In genomic region chr1:201633811-201634210, GRCh38 we compare ENCODE assay signal across 20 cellular contexts.
A peak's percentile ranks its signal among the peaks of the same experiment; 100 is the strongest.
DNase-seq lines count a peak whose midpoint lies in the region; ATAC-seq lines count a peak whose summit lies in the region.
"Had no signal": no experiment of that assay in that cellular context is flagged by ENCODE, and none has a peak within 500 bp of the region (broad histone marks: within the 10 kb centered on the region; RNA-seq: fewer than 3 reads in every experiment).

No MANE protein-coding gene starts in this region.

- peaks cover 41% of the 10 kb centered on the region for H3K79me1 ChIP-seq in mesenchymal stem cell (replicated peaks; ENCODE audit: low read length, poor library complexity, severe bottlenecking)

- ATAC-seq in aorta (ENCODE audit: low FRiP score) (no peak), left lobe of liver (no peak)
- ATAC-seq: body of pancreas, Panc1 had no signal

- H3K27ac ChIP-seq in mesenchymal stem cell (ENCODE audit: low read length, poor library complexity, severe bottlenecking) (no peak overlapping the region), aorta (ENCODE audit: low read depth in 1 of 2, low read length in 2 of 2) (no peak overlapping the region)
- H3K27ac ChIP-seq: body of pancreas, epithelial cell of prostate, gastrocnemius medialis, parathyroid adenoma, tibial nerve had no signal

- no peaks in the 10 kb centered on the region for H3K27me3 ChIP-seq in mesenchymal stem cell (ENCODE audit: control insufficient read depth in 1 of 2, insufficient read depth in 1 of 2, low read length in 2 of 2)
- no peaks in the 10 kb centered on the region for H3K27me3 ChIP-seq in aorta (ENCODE audit: control insufficient read depth in 1 of 2, insufficient read depth in 2 of 2, low read length in 1 of 2)
- H3K27me3 ChIP-seq: body of pancreas, gastrocnemius medialis, tibial nerve had no signal

- peaks cover 18% of the 10 kb centered on the region for H3K4me1 ChIP-seq in mesenchymal stem cell (ENCODE audit: control insufficient read depth, insufficient read depth, low read depth, low read length)
- H3K4me1 ChIP-seq in aorta (ENCODE audit: control insufficient read depth in 1 of 2, insufficient read depth in 2 of 2, low read length in 2 of 2), result peaks cover 13 to 19% of the 10 kb centered on the region in 2 donors
- H3K4me1 ChIP-seq: body of pancreas, parathyroid adenoma had no signal

- peak overlapping the region; percentile 12 to 84 for H3K18ac ChIP-seq in mesenchymal stem cell (ENCODE audit: low read depth in 1 of 2, low read length in 2 of 2)

- H2BK120ac ChIP-seq in mesenchymal stem cell (ENCODE audit: low read depth, low read length), result no peak overlapping the region

- no peak overlapping the region for H2BK5ac ChIP-seq in mesenchymal stem cell (ENCODE audit: low read depth, low read length, poor library complexity, severe bottlenecking)

- H3K9me3 ChIP-seq in mesenchymal stem cell (ENCODE audit: control insufficient read depth, low read length) (no peaks in the 10 kb centered on the region), aorta (ENCODE audit: control insufficient read depth, low read length) (no peaks in the 10 kb centered on the region)
- H3K9me3 ChIP-seq: body of pancreas, gastrocnemius medialis, tibial nerve had no signal

- peak overlapping the region in 1 of 2 experiments; percentile 18 for H3K4ac ChIP-seq in mesenchymal stem cell (ENCODE audit: low read depth in 1 of 2, low read length in 2 of 2)

- no peak overlapping the region for H4K8ac ChIP-seq in mesenchymal stem cell (ENCODE audit: low read length)

- H3K14ac ChIP-seq in mesenchymal stem cell (ENCODE audit: low read length in 2 of 2), result no peak overlapping the region

- intact Hi-C loops in aorta (cut with DNase I), result no loop called here

- H2AFZ ChIP-seq in mesenchymal stem cell (ENCODE audit: low read depth, low read length), result no peak overlapping the region
- H2AFZ ChIP-seq: parathyroid adenoma had no signal

- peak overlapping the region in 1 of 2 experiments; percentile 75 for H2BK12ac ChIP-seq in mesenchymal stem cell (ENCODE audit: low read length in 2 of 2)

- H3K4me3 ChIP-seq in mesenchymal stem cell (ENCODE audit: insufficient read depth in 1 of 2, low read depth in 1 of 2, low read length in 2 of 2), result no peak overlapping the region
- no peak overlapping the region for H3K4me3 ChIP-seq in aorta (ENCODE audit: low read length in 2 of 2)
- H3K4me3 ChIP-seq: body of pancreas, gastrocnemius medialis, tibial nerve had no signal

- H2AK5ac ChIP-seq in mesenchymal stem cell (ENCODE audit: low read length, severe bottlenecking), result no peak overlapping the region

- peak overlapping the region; percentile 1 for H3K9ac ChIP-seq in mesenchymal stem cell (ENCODE audit: low read length)
- H3K9ac ChIP-seq: parathyroid adenoma had no signal

- WGBS in mesenchymal stem cell, result 65% methylated on average over 5 of the region's 5 CpGs
- 6 to 7% methylated on average over 5 of the region's 5 CpGs for WGBS in aorta, 2 donors

- H3K4me2 ChIP-seq in mesenchymal stem cell (ENCODE audit: low read length, poor library complexity, severe bottlenecking), result no peak overlapping the region

- peak; percentile 41 for DNase-seq in DMS79 (lab: John Stamatoyannopoulos, UW)
- peak; percentile 57 for DNase-seq in NCI-H128 (lab: John Stamatoyannopoulos, UW; ENCODE audit: unreplicated experiment)
- DNase-seq in NCI-H82 treated with DMSO at 0.1 percent for 48 hours (lab: John Stamatoyannopoulos, UW; ENCODE audit: unreplicated experiment), result peak; percentile 46
- peak; percentile 48 for DNase-seq in mesenchymal stem cell
- no peak for DNase-seq in NCI-H526 (lab: John Stamatoyannopoulos, UW)
- DNase-seq in nucleus accumbens (lab: John Stamatoyannopoulos, UW), result no peak
- DNase-seq in aorta, result no peak
- DNase-seq in left lobe of liver (ENCODE audit: low spot score), result no peak
- DNase-seq: activated CD4-positive, alpha-beta T cell treated with anti-CD3 and anti-CD28 coated beads, Interleukin-2, amount 50 U/mL, for 1 hour; activated naive CD4-positive, alpha-beta T cell treated with anti-CD3 and anti-CD28 coated beads, Interleukin-2, amount 10 ng/mL, durations not matched to agents 7 days and 5 days; body of pancreas; gastrocnemius medialis; naive B cell; NCI-H748 treated with DMSO at 0.1 percent for 48 hours; stimulated activated CD4-positive, alpha-beta T cell treated with anti-CD3 and anti-CD28 coated beads, Interleukin-12 subunit alpha, Interleukin-12 subunit beta, amount 100 ng/mL, for 4 hours; SW 1271 had no signal

- no peak overlapping the region for H2BK15ac ChIP-seq in mesenchymal stem cell (ENCODE audit: low read depth, poor library complexity, severe bottlenecking)

- H4K91ac ChIP-seq in mesenchymal stem cell (ENCODE audit: low read length), result no peak overlapping the region

- H3K23ac ChIP-seq in mesenchymal stem cell (ENCODE audit: low read length in 2 of 2), result no peak overlapping the region

- peaks cover 32 to 58% of the 10 kb centered on the region in 2 experiments for H3K36me3 ChIP-seq in mesenchymal stem cell (ENCODE audit: control insufficient read depth in 1 of 2, insufficient read depth in 2 of 2, low read depth in 1 of 2, low read length in 2 of 2)
- no peaks in the 10 kb centered on the region for H3K36me3 ChIP-seq in aorta (ENCODE audit: control insufficient read depth in 1 of 2, insufficient read depth in 2 of 2, low read length in 1 of 2)
- H3K36me3 ChIP-seq: gastrocnemius medialis had no signal

Comparison
In these comparisons a context has a peak if more than half of its experiments do, and no peak if none do; other contexts are left out.
1. DNase-seq: peak in DMS79 (single experiment), NCI-H128 (single experiment), NCI-H82 treated with DMSO at 0.1 percent for 48 hours (single experiment) and mesenchymal stem cell (single experiment); none in NCI-H526 (0 of 2), nucleus accumbens (0 of 56), aorta (0 of 2) and left lobe of liver (single experiment).